In the genomic region with DNA sequence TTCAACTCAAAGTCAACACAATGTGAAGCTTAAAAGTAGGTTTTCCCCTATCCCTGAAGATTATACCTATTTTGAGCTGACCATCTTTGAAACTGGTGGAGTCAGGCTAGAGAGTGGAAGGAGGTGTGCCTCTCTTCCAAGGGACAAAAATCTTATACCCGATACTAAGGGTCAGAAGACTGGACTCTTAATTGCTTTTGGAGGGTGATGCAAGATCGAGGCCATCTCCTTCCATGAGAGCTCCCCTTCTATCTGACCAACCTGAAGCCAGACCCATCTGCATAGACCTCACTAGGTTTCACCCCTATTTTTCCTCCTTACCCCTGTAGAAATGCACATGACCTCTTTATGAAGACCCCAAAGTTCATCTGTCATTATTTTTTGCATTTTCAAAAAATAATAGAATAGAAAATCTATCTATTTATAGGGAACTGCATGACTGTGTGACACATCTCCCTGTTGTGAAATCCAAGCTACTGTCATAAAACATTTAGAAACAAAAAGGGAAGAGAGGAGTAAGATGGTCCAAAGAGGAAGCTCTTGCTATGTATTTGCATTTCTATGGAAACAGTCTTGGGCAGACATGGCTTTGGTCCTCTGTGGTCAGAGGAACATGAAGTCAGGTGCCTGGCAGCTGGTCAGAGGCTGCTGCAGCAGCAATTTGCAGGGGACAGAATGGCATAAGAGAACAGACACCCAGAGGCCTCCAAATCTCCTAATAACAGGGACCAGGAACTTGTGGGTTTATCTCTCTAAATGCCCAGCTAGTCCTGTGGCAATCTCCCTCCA, we compare ENCODE assay signal across 16 cellular contexts.
DNase-seq lines count a peak whose midpoint lies in the region; ATAC-seq and TF ChIP-seq lines count a peak whose summit lies in the region.
"Had no signal": no experiment of that assay in that cellular context is flagged by ENCODE, and none has a peak within 500 bp of the region (broad histone marks: within the 10 kb centered on the region; RNA-seq: fewer than 3 reads in every experiment).

No MANE protein-coding gene starts in this region.

- H3K27ac Mint-ChIP-seq in HFFc6: no peak overlapping the region
- H3K27ac Mint-ChIP-seq: B cell had no signal

- H3K27ac ChIP-seq in HL-60 (replicated peaks): peak overlapping the region; percentile 45
- peak overlapping the region in 2 of 5 donors; percentile 19 to 67 for H3K27ac ChIP-seq in adrenal gland
- H3K27ac ChIP-seq in right cardiac atrium (ENCODE audit: low read length): no peak overlapping the region
- H3K27ac ChIP-seq in gastrocnemius medialis: peak overlapping the region in 1 of 4 donors; percentile 12
- H3K27ac ChIP-seq: brain microvascular endothelial cell had no signal

- H3K36me3 Mint-ChIP-seq in HFFc6 (ENCODE audit: low read depth): 0 out of 2 replicates have a peak, but pooled peaks cover 5% of the 10 kb centered on the region

- no peaks in the 10 kb centered on the region for H3K4me1 Mint-ChIP-seq in HFFc6 (ENCODE audit: low read depth)
- H3K4me1 Mint-ChIP-seq: B cell had no signal

- no peak for TF ChIP-seq CTCF in HL-60 (IDR thresholded peaks at IDR 0.05; ENCODE audit: insufficient read depth, low read length)
- no peak for TF ChIP-seq CTCF in adrenal gland (IDR thresholded peaks at IDR 0.05)
- no peak for TF ChIP-seq CTCF in gastrocnemius medialis (IDR thresholded peaks at IDR 0.05 in 4 of 5, conservative IDR thresholded peaks at IDR 0.05 in 1 of 5)
- no peak for TF ChIP-seq CTCF in HFFc6 (IDR thresholded peaks at IDR 0.05)

- no peak overlapping the region for H3K4me3 ChIP-seq in HL-60 (replicated peaks; ENCODE audit: insufficient read depth, low read length)
- no peak overlapping the region for H3K4me3 ChIP-seq in adrenal gland
- H3K4me3 ChIP-seq in right cardiac atrium (ENCODE audit: low read length): no peak overlapping the region
- no peak overlapping the region for H3K4me3 ChIP-seq in gastrocnemius medialis
- H3K4me3 ChIP-seq: K562 had no signal

- TF ChIP-seq POLR2A in adrenal gland (IDR thresholded peaks at IDR 0.05) (no peak), gastrocnemius medialis (IDR thresholded peaks at IDR 0.05) (no peak)

- DNase-seq in HL-60 (ENCODE audit: low read depth in 1 of 2, low spot score in 1 of 2): peak; percentile 84 to 87
- DNase-seq in adrenal gland: peak; percentile 37 to 74 (median 51)
- DNase-seq in right cardiac atrium: peak; percentile 39 to 79 (median 70)
- peak; percentile 20 to 50 for DNase-seq in gastrocnemius medialis
- no peak for DNase-seq in HFFc6
- no peak for DNase-seq in GM19238 (ENCODE audit: insufficient read length, low spot score)
- DNase-seq: brain microvascular endothelial cell, DND-41, glutamatergic neuron, NCI-H187 treated with DMSO at 0.1 percent for 48 hours, NCI-H748 treated with DMSO at 0.1 percent for 48 hours, SHP77 had no signal

- H3K4me1 ChIP-seq in adrenal gland (replicated peaks in 1 of 2): no peaks in the 10 kb centered on the region
- peaks cover 9% of the 10 kb centered on the region for H3K4me1 ChIP-seq in right cardiac atrium (ENCODE audit: control insufficient read depth, insufficient read depth, low read length)
- peaks cover 0 to 7% of the 10 kb centered on the region in 2 donors for H3K4me1 ChIP-seq in gastrocnemius medialis

- H3K4me3 Mint-ChIP-seq in HFFc6: no peak overlapping the region
- H3K4me3 Mint-ChIP-seq: B cell had no signal

- no peaks in the 10 kb centered on the region for H3K27me3 Mint-ChIP-seq in HFFc6 (ENCODE audit: insufficient read depth)

- H3K9me3 ChIP-seq in adrenal gland (replicated peaks in 1 of 3) (peaks cover 0 to 5% (median 0%) of the 10 kb centered on the region in 3 donors), right cardiac atrium (ENCODE audit: control insufficient read depth, low read length) (no peaks in the 10 kb centered on the region), gastrocnemius medialis (peaks cover 0 to 7% (median 3%) of the 10 kb centered on the region in 3 donors)

- no peaks in the 10 kb centered on the region for H3K27me3 ChIP-seq in HL-60 (ENCODE audit: insufficient read depth, poor library complexity, severe bottlenecking)
- no peaks in the 10 kb centered on the region for H3K27me3 ChIP-seq in adrenal gland
- H3K27me3 ChIP-seq in right cardiac atrium (ENCODE audit: control insufficient read depth, insufficient read depth): no peaks in the 10 kb centered on the region
- no peaks in the 10 kb centered on the region for H3K27me3 ChIP-seq in gastrocnemius medialis
- H3K27me3 ChIP-seq: brain microvascular endothelial cell had no signal

- H3K9me3 Mint-ChIP-seq in HFFc6: peaks cover 62% of the 10 kb centered on the region

- ATAC-seq in right cardiac atrium: peak; percentile 61 to 74
- ATAC-seq in gastrocnemius medialis: peak in 1 of 2 donors; percentile 36
- ATAC-seq in GM19351 (IDR thresholded peaks at IDR 0.05; ENCODE audit: unreplicated experiment): no peak
- no peak for ATAC-seq in HG03045 (IDR thresholded peaks at IDR 0.05; ENCODE audit: unreplicated experiment)
- ATAC-seq: K562 had no signal

- in situ Hi-C loops in gastrocnemius medialis (cut with MboI; ENCODE audit: low sequenced_read_pairs in 4 of 4): no loop called here

- intact Hi-C loops in adrenal gland (cut with DNase I): no loop called here
- intact Hi-C loops in right cardiac atrium (cut with DNase I): no loop called here
- intact Hi-C loops in gastrocnemius medialis (cut with DNase I; ENCODE audit: low total_unique reads): no loop called here

- 65 to 70% (median 68%) methylated on average over 2 of the region's 2 CpGs for WGBS in adrenal gland, 4 donors
- 74% methylated on average over 2 of the region's 2 CpGs for WGBS in right cardiac atrium

- H3K36me3 ChIP-seq in adrenal gland (replicated peaks in 1 of 2): no peaks in the 10 kb centered on the region
- no peaks in the 10 kb centered on the region for H3K36me3 ChIP-seq in gastrocnemius medialis
- H3K36me3 ChIP-seq: brain microvascular endothelial cell had no signal

Comparison
In these comparisons a context has a peak if more than half of its experiments do, and no peak if none do; other contexts are left out.
1. DNase-seq: peak in HL-60 (2 of 2), adrenal gland (7 of 7), right cardiac atrium (3 of 3) and gastrocnemius medialis (2 of 2); none in HFFc6 (single experiment) and GM19238 (single experiment).
2. ATAC-seq: peak in right cardiac atrium (2 of 2); none in GM19351 (single experiment) and HG03045 (single experiment).